In the genomic region with DNA sequence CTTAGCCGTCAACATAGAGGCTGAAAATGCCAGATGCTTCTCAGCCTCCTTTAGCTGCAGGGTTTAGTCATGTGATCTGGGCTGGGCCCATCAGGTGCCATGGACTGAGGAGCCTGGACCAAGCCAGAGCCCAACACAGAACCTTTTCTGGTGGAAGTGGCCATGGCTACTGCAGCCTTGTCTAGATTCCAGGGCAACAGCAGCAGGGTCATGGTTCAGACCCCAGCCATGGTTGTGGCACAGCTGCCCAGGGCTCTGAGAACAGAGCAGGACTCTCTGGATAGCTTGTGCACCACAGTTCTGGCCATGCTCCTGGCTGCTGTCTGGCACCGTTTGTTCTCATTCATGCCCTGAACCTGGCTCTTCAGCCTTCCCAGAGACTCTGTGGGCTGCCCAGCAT, we compare ENCODE assay signal across 25 cellular contexts. TPM values are rescaled to one million over a fixed set of nuclear protein-coding genes. Genes with fewer than 3 reads are reported as not detected.
A peak's percentile ranks its signal among the peaks of the same experiment; 100 is the strongest.
DNase-seq lines count a peak whose midpoint lies in the region; ATAC-seq, FAIRE-seq and TF ChIP-seq lines count a peak whose summit lies in the region.
"Had no signal": no experiment of that assay in that cellular context is flagged by ENCODE, and none has a peak within 500 bp of the region (broad histone marks: within the 10 kb centered on the region; RNA-seq: fewer than 3 reads in every experiment).

No MANE protein-coding gene starts in this region.

- no peak overlapping the region for H3K14ac ChIP-seq in H1 (ENCODE audit: insufficient read length)

- H3K18ac ChIP-seq in H1 (ENCODE audit: extremely low read depth, low read length) = no peak overlapping the region

- no peaks in the 10 kb centered on the region for H3K4me1 Mint-ChIP-seq in natural killer cell treated with Interleukin-12 subunit alpha and Interleukin-12 subunit beta and Interleukin-15 and Interleukin-18, amount 100 ng/mL, for 72 hours (ENCODE audit: low read depth in 2 of 2)
- H3K4me1 Mint-ChIP-seq in natural killer cell = no peaks in the 10 kb centered on the region
- H3K4me1 Mint-ChIP-seq: CD4-positive, CD25-positive, alpha-beta regulatory T cell had no signal

- no peak for ATAC-seq in natural killer cell treated with Interleukin-12 subunit alpha and Interleukin-12 subunit beta and Interleukin-15 and Interleukin-18, amount 100 ng/mL, for 72 hours
- ATAC-seq in natural killer cell = no peak
- ATAC-seq in GM21717 (IDR thresholded peaks at IDR 0.05; ENCODE audit: unreplicated experiment) = no peak
- ATAC-seq: GM12878, HCT116 had no signal

- no peaks in the 10 kb centered on the region for H3K4me1 ChIP-seq in H1 (replicated peaks in 1 of 4; ENCODE audit: control insufficient read depth in 3 of 4, insufficient read depth in 4 of 4, low read length in 3 of 4)
- H3K4me1 ChIP-seq: BE2C had no signal

- POLR2A ChIA-PET in RWPE1 (lab: Yijun Ruan, JAX; ENCODE audit: low non-redundant PET) = no interaction called here
- POLR2A ChIA-PET in H1 (lab: Charles Lee; ENCODE audit: partially characterized antibody) = no interaction called here

- H3K4me3 ChIP-seq in H1 (ENCODE audit: extremely low read depth in 1 of 4, insufficient read depth in 2 of 4, low read depth in 3 of 4, low read length in 4 of 4) = no peak overlapping the region
- H3K4me3 ChIP-seq: GM12878, GM23248 had no signal

- 100% methylated on average over 2 of the region's 2 CpGs; no CpG with 5 or more reads in 1 of the 2 experiments for WGBS in H1 (ENCODE audit: extremely low coverage in 1 of 2, insufficient coverage in 1 of 2, insufficient read length in 1 of 2, insufficient replicate concordance in 2 of 2, low coverage in 1 of 2, low lambda C conversion rate in 2 of 2, missing lambda C conversion rate in 1 of 2), 2 experiments

- TF ChIP-seq RAD21 in H1 (IDR thresholded peaks at IDR 0.05 in 1 of 2, conservative IDR thresholded peaks at IDR 0.05 in 1 of 2; ENCODE audit: low read depth in 2 of 2, low read length in 2 of 2) = no peak

- H2BK120ac ChIP-seq in H1 (replicated peaks; ENCODE audit: low read depth, low read length) = no peak overlapping the region

- H2BK20ac ChIP-seq in H1 (ENCODE audit: low read length) = no peak overlapping the region

- no peak for TF ChIP-seq EP300 in H1 (IDR thresholded peaks at IDR 0.05; ENCODE audit: borderline replicate concordance in 1 of 2, low read depth in 2 of 2, low read length in 2 of 2)

- no peak overlapping the region for H4K91ac ChIP-seq in H1 (replicated peaks; ENCODE audit: insufficient read length, low read length)

- no peak for TF ChIP-seq POLR2A in H1 (IDR thresholded peaks at IDR 0.05; ENCODE audit: control extremely low read depth in 1 of 2, low read depth in 2 of 2, low read length in 2 of 2)

- no peak overlapping the region for H2BK5ac ChIP-seq in H1 (ENCODE audit: low read depth, low read length)

- no peak overlapping the region for H3K27ac Mint-ChIP-seq in natural killer cell treated with Interleukin-12 subunit alpha and Interleukin-12 subunit beta and Interleukin-15 and Interleukin-18, amount 100 ng/mL, for 72 hours
- H3K27ac Mint-ChIP-seq in natural killer cell = no peak overlapping the region
- H3K27ac Mint-ChIP-seq: CD4-positive, CD25-positive, alpha-beta regulatory T cell; HFFc6; IgD-negative memory B cell had no signal

- H3K27me3 ChIP-seq in H1 (replicated peaks in 1 of 4; ENCODE audit: control insufficient read depth in 3 of 4, extremely low read depth in 1 of 4, insufficient read depth in 3 of 4, low read length in 3 of 4) = no peaks in the 10 kb centered on the region
- H3K27me3 ChIP-seq: BE2C had no signal

- no peak overlapping the region for H3K4me2 ChIP-seq in H1 (ENCODE audit: insufficient read depth in 1 of 2, low read depth in 2 of 2, low read length in 2 of 2)

- H3K4me3 Mint-ChIP-seq in natural killer cell treated with Interleukin-12 subunit alpha and Interleukin-12 subunit beta and Interleukin-15 and Interleukin-18, amount 100 ng/mL, for 72 hours = no peak overlapping the region
- no peak overlapping the region for H3K4me3 Mint-ChIP-seq in natural killer cell
- H3K4me3 Mint-ChIP-seq: CD4-positive, CD25-positive, alpha-beta regulatory T cell; HFFc6; IgD-negative memory B cell had no signal

- H2AFZ ChIP-seq in H1 (ENCODE audit: low read length) = no peak overlapping the region; the same call in 1 of the 2 replicates
- H2AFZ ChIP-seq: GM23248 had no signal

- DNase-seq in natural killer cell treated with Interleukin-12 subunit alpha and Interleukin-12 subunit beta and Interleukin-15 and Interleukin-18, amount 100 ng/mL, for 72 hours (ENCODE audit: low spot score) = peak; percentile 42
- no peak for DNase-seq in natural killer cell
- DNase-seq in RWPE1 (ENCODE audit: low spot score) = no peak
- DNase-seq in H1 (ENCODE audit: low read depth in 1 of 2, low spot score in 2 of 2) = no peak
- DNase-seq in activated T-cell treated with anti-CD3 and anti-CD28 coated beads, Interleukin-2, amount 50 U/mL, for 48 hours = no peak
- DNase-seq in globus pallidus (ENCODE audit: low spot score) = no peak
- DNase-seq: ACHN; BE2C; C1 segment of cervical spinal cord; Caco-2; CD4-positive, CD25-positive, alpha-beta regulatory T cell; DMS53; DND-41; EL; GM23248; H7; HFFc6; KG1 had no signal

- no peaks in the 10 kb centered on the region for H3K27me3 Mint-ChIP-seq in natural killer cell treated with Interleukin-12 subunit alpha and Interleukin-12 subunit beta and Interleukin-15 and Interleukin-18, amount 100 ng/mL, for 72 hours
- H3K27me3 Mint-ChIP-seq in natural killer cell (ENCODE audit: low read depth in 2 of 2) = peaks cover 0 to 3% of the 10 kb centered on the region in 2 donors
- H3K27me3 Mint-ChIP-seq: CD4-positive, CD25-positive, alpha-beta regulatory T cell; IgD-negative memory B cell had no signal

- no peak overlapping the region for H2BK15ac ChIP-seq in H1 (ENCODE audit: low read length)

- no peaks in the 10 kb centered on the region for H3K9me3 Mint-ChIP-seq in natural killer cell treated with Interleukin-12 subunit alpha and Interleukin-12 subunit beta and Interleukin-15 and Interleukin-18, amount 100 ng/mL, for 72 hours
- no peaks in the 10 kb centered on the region for H3K9me3 Mint-ChIP-seq in natural killer cell
- H3K9me3 Mint-ChIP-seq: CD4-positive, CD25-positive, alpha-beta regulatory T cell; HFFc6; IgD-negative memory B cell had no signal

- H3K79me2 ChIP-seq in H1 (ENCODE audit: control insufficient read depth in 1 of 2, insufficient read depth in 2 of 2, low read length in 2 of 2) = no peaks in the 10 kb centered on the region

- H4K20me1 ChIP-seq in H1 (replicated peaks in 1 of 2; ENCODE audit: control insufficient read depth in 1 of 2, insufficient read depth in 2 of 2, low read length in 2 of 2) = no peaks in the 10 kb centered on the region

- H3K79me1 ChIP-seq in H1 (ENCODE audit: low read depth, low read length) = no peaks in the 10 kb centered on the region

- CTCF ChIA-PET in RWPE1 (lab: Yijun Ruan, JAX) = no interaction called here
- CTCF ChIA-PET in H1 (lab: Charles Lee; ENCODE audit: partially characterized antibody) = no interaction called here

- H4K8ac ChIP-seq in H1 (ENCODE audit: extremely low read depth, insufficient read depth, low read length) = no peak overlapping the region

- no peaks in the 10 kb centered on the region for H3K23me2 ChIP-seq in H1 (ENCODE audit: low read depth, low read length)

- no peak overlapping the region for H3K56ac ChIP-seq in H1 (replicated peaks; ENCODE audit: insufficient read length, low read depth, low read length)

- H3K9ac ChIP-seq in H1 (replicated peaks in 1 of 4; ENCODE audit: extremely low read depth in 1 of 4, low read depth in 3 of 4, low read length in 3 of 4) = no peak overlapping the region
- H3K9ac ChIP-seq: GM23248 had no signal

- no peak overlapping the region for H3K4ac ChIP-seq in H1 (replicated peaks; ENCODE audit: insufficient read length, low read depth, low read length)

- FAIRE-seq in H1 (lab: Jason Lieb, UNC) = no peak
- FAIRE-seq: A204.1, GM12878, GM19239 had no signal

- H2AK5ac ChIP-seq in H1 (ENCODE audit: low read depth, low read length) = 0 out of 2 replicates have a peak overlapping the region, but pooled peaks have one; percentile 39

- peak overlapping the region; percentile 97 for H3K27ac ChIP-seq in RWPE1
- no peak overlapping the region for H3K27ac ChIP-seq in H1 (ENCODE audit: low read depth, low read length)
- H3K27ac ChIP-seq: GM23248, HL-60 had no signal

- H2BK12ac ChIP-seq in H1 (ENCODE audit: low read depth, low read length) = no peak overlapping the region

- no peak overlapping the region for H4K5ac ChIP-seq in H1 (ENCODE audit: insufficient read length, low read depth, low read length)

- H3K36me3 Mint-ChIP-seq in natural killer cell treated with Interleukin-12 subunit alpha and Interleukin-12 subunit beta and Interleukin-15 and Interleukin-18, amount 100 ng/mL, for 72 hours = no peaks in the 10 kb centered on the region
- H3K36me3 Mint-ChIP-seq in natural killer cell = no peaks in the 10 kb centered on the region

- no peak for TF ChIP-seq CTCF in natural killer cell (IDR thresholded peaks at IDR 0.05)
- TF ChIP-seq CTCF in RWPE1 (conservative IDR thresholded peaks at IDR 0.05; ENCODE audit: low read depth) = no peak
- no peak for TF ChIP-seq CTCF in H1 (IDR thresholded peaks at IDR 0.05; ENCODE audit: control extremely low read depth in 1 of 3, insufficient read depth in 1 of 3, low read depth in 1 of 3, low read length in 3 of 3)

- H3K9me3 ChIP-seq in H1 (ENCODE audit: insufficient read depth in 2 of 2, low read depth in 1 of 2, low read length in 1 of 2) = no peaks in the 10 kb centered on the region
- H3K9me3 ChIP-seq: BE2C, Caco-2 had no signal

- intact Hi-C loops in natural killer cell (cut with micrococcal nuclease) = no loop called here

- no peak overlapping the region for H3K23ac ChIP-seq in H1 (ENCODE audit: insufficient read length)

- H3K36me3 ChIP-seq in H1 (ENCODE audit: control insufficient read depth in 2 of 4, insufficient read depth in 4 of 4, low read length in 3 of 4) = no peaks in the 10 kb centered on the region
- H3K36me3 ChIP-seq: BE2C had no signal

TF ChIP-seq in H1, 55 proteins besides CTCF, POLR2A, EP300 and RAD21 (continues in another document):
- no peak for TF ChIP-seq CEBPB (IDR thresholded peaks at IDR 0.05; ENCODE audit: low read depth, low read length)
- no peak for TF ChIP-seq JUND (IDR thresholded peaks at IDR 0.05; ENCODE audit: low read length)

RNA-seq across cellular contexts. Expression of a gene that starts 47.0 kb away (rescaled TPM):
- 1 to 10 TPM; 2.8 to 4.6 TPM for total RNA-seq in natural killer cell treated with Interleukin-12 subunit alpha and Interleukin-12 subunit beta and Interleukin-15 and Interleukin-18, amount 100 ng/mL, for 72 hours
- 1 to 10 TPM in 2 of 3 donors, under 1 TPM in 1; 0.48 to 1.5 (median 1.5) TPM for total RNA-seq in natural killer cell
- 14.0 and 17.5 TPM in 2 replicates for total RNA-seq in H1 (2021; fragmentation: NEBNext Ultra II Directional; extraction: Animal tissue kit (Norgen Biotek cat#: 25700))
- polyA plus RNA-seq in H1 (2011; rRNA removed) = 3.1 and 6.0 TPM in 2 replicates
- polyA plus RNA-seq in H1 (2011; cell fraction: cytosol; rRNA removed) = 10.7 TPM
- 3.3 TPM for polyA plus RNA-seq in H1 (2011; cell fraction: nucleus; rRNA removed)
- polyA plus RNA-seq in H1 (2012, experiment 1 of 2) = 8.1 to 11.0 TPM (median 10.0 TPM) in 4 replicates
- 1.6 TPM for polyA plus RNA-seq in H1 (2012, experiment 2 of 2)
- polyA plus RNA-seq in H1 (2013, experiment 1 of 2) = 15.2 TPM
- polyA plus RNA-seq in H1 (2013, experiment 2 of 2) = 16.8 TPM
- polyA minus RNA-seq in H1 (2011; rRNA and poly(A)+ RNA removed) = 5.6 and 7.0 TPM in 2 replicates
- 4.8 TPM for polyA minus RNA-seq in H1 (2011; cell fraction: cytosol; rRNA and poly(A)+ RNA removed)
- polyA minus RNA-seq in H1 (2011; cell fraction: nucleus; rRNA and poly(A)+ RNA removed) = 8.0 TPM
